ENCODE assay signal across 8 cellular contexts in the genomic region with DNA sequence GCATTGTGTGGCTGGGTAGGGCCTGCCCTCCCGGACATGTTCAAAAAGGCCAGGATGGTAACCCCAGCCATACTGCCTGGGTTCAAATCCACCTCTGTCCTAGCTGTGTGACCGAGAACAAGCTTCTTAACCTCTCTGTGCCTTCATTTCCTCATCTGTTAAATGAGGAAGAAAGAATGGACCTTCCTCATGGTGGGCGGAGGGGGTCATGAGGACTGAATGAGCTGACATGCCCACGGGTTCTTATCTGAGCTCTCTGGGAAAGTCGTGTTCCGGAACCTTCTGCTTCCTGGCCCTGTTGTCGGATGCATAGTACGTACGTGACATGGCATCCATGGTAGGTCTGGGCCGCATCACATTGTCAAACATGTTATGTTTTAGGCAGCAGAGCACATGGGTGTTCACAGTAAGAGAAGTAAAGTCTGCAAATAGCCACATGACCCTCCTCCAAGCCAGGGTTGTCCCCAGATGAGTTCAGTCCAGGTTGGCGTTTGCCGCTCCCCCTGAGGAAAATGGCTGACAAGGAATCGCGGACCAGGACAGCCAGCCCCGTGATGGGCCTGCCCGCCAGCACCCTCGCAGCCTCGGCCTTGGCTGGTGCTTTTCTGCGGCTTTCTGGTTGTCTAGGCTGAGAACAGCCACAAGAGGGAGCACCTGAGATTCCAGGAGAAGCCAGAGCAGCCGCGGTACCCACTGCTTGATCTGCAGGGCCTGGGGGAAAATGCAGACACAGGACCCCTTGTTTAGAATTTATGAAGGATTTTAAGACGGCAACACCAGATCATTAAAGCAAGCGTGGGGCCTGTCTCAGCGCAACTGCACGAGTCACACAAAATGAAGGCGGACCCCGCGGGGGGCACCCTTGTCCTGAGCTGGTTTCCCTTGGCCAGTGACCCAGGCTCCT. TPM values are rescaled to one million over a fixed set of nuclear protein-coding genes. Genes with fewer than 3 reads are reported as not detected.
A peak's percentile ranks its signal among the peaks of the same experiment; 100 is the strongest.
DNase-seq lines count a peak whose midpoint lies in the region; ATAC-seq and TF ChIP-seq lines count a peak whose summit lies in the region.

No MANE protein-coding gene starts in this region.

- no peak overlapping the region for H3K9ac ChIP-seq in neural progenitor cell

- no peak overlapping the region for H3K4me3 Mint-ChIP-seq in activated T-helper 17 cell treated with anti-CD3 and anti-CD28 coated beads, Interleukin-2, amount 50 U/mL, for 72 hours
- H3K4me3 Mint-ChIP-seq in neural progenitor cell: no peak overlapping the region
- no peak overlapping the region for H3K4me3 Mint-ChIP-seq in stimulated activated naive CD8-positive, alpha-beta T cell treated with anti-CD3 and anti-CD28 coated beads, Interleukin-15, amount 100 ng/mL, for 72 hours

- DNase-seq in DMS 273 treated with DMSO at 0.1 percent for 48 hours (lab: John Stamatoyannopoulos, UW) (peak; percentile 72), LHCN-M2 (ENCODE audit: low read depth) (peak; percentile 80), RPMI8226 (peak; percentile 76), fibroblast of the aortic adventitia (ENCODE audit: low read depth) (peak; percentile 84), neural progenitor cell (ENCODE audit: low spot score) (peak; percentile 93)
- peak; percentile 75 to 79 for DNase-seq in stimulated activated naive CD8-positive, alpha-beta T cell treated with anti-CD3 and anti-CD28 coated beads, Interleukin-15, amount 100 ng/mL, for 72 hours

- peaks cover 16% of the 10 kb centered on the region for H3K27me3 ChIP-seq in neural progenitor cell

- no peak overlapping the region for H2AFZ ChIP-seq in neural progenitor cell (replicated peaks)

- H3K36me3 Mint-ChIP-seq in activated T-helper 17 cell treated with anti-CD3 and anti-CD28 coated beads, Interleukin-2, amount 50 U/mL, for 72 hours (ENCODE audit: low read depth): no peaks in the 10 kb centered on the region
- H3K36me3 Mint-ChIP-seq in neural progenitor cell: no peaks in the 10 kb centered on the region

- H3K27ac ChIP-seq in neural progenitor cell: no peak overlapping the region

- H3K27ac Mint-ChIP-seq in activated T-helper 17 cell treated with anti-CD3 and anti-CD28 coated beads, Interleukin-2, amount 50 U/mL, for 72 hours: no peak overlapping the region
- H3K27ac Mint-ChIP-seq in neural progenitor cell: peak overlapping the region; percentile 73
- H3K27ac Mint-ChIP-seq in stimulated activated naive CD8-positive, alpha-beta T cell treated with anti-CD3 and anti-CD28 coated beads, Interleukin-15, amount 100 ng/mL, for 72 hours: no peak overlapping the region

- peak; percentile 89 for ATAC-seq in activated T-helper 17 cell treated with anti-CD3 and anti-CD28 coated beads, Interleukin-2, amount 50 U/mL, for 72 hours (replicated peaks)
- peak; percentile 85 for ATAC-seq in stimulated activated naive CD8-positive, alpha-beta T cell treated with anti-CD3 and anti-CD28 coated beads, Interleukin-15, amount 100 ng/mL, for 72 hours
- ATAC-seq in HG03565 (IDR thresholded peaks at IDR 0.05; ENCODE audit: unreplicated experiment): no peak

- peak overlapping the region; percentile 33 for H3K4me2 ChIP-seq in neural progenitor cell

- H3K9me3 Mint-ChIP-seq in activated T-helper 17 cell treated with anti-CD3 and anti-CD28 coated beads, Interleukin-2, amount 50 U/mL, for 72 hours: no peaks in the 10 kb centered on the region
- no peaks in the 10 kb centered on the region for H3K9me3 Mint-ChIP-seq in neural progenitor cell
- peaks cover 0 to under 1% of the 10 kb centered on the region in 2 donors for H3K9me3 Mint-ChIP-seq in stimulated activated naive CD8-positive, alpha-beta T cell treated with anti-CD3 and anti-CD28 coated beads, Interleukin-15, amount 100 ng/mL, for 72 hours

- TF ChIP-seq CTCF in fibroblast of the aortic adventitia (IDR thresholded peaks at IDR 0.05; ENCODE audit: insufficient read depth, low read length): peak; percentile 90
- peak; percentile 84 for TF ChIP-seq CTCF in neural progenitor cell (IDR thresholded peaks at IDR 0.05)

- H3K36me3 ChIP-seq in neural progenitor cell: no peaks in the 10 kb centered on the region

- H4K20me1 ChIP-seq in neural progenitor cell (ENCODE audit: low read depth): no peaks in the 10 kb centered on the region

- peaks cover 6% of the 10 kb centered on the region for H3K4me1 Mint-ChIP-seq in activated T-helper 17 cell treated with anti-CD3 and anti-CD28 coated beads, Interleukin-2, amount 50 U/mL, for 72 hours
- peaks cover 33% of the 10 kb centered on the region for H3K4me1 Mint-ChIP-seq in neural progenitor cell
- peaks cover 10% of the 10 kb centered on the region for H3K4me1 Mint-ChIP-seq in stimulated activated naive CD8-positive, alpha-beta T cell treated with anti-CD3 and anti-CD28 coated beads, Interleukin-15, amount 100 ng/mL, for 72 hours

- H3K4me1 ChIP-seq in neural progenitor cell: peaks cover 25% of the 10 kb centered on the region

- H3K27me3 Mint-ChIP-seq in activated T-helper 17 cell treated with anti-CD3 and anti-CD28 coated beads, Interleukin-2, amount 50 U/mL, for 72 hours: no peaks in the 10 kb centered on the region
- peaks cover 4% of the 10 kb centered on the region for H3K27me3 Mint-ChIP-seq in neural progenitor cell (ENCODE audit: insufficient read depth, low read depth)
- H3K27me3 Mint-ChIP-seq in stimulated activated naive CD8-positive, alpha-beta T cell treated with anti-CD3 and anti-CD28 coated beads, Interleukin-15, amount 100 ng/mL, for 72 hours: no peaks in the 10 kb centered on the region

- H3K4me3 ChIP-seq in fibroblast of the aortic adventitia (ENCODE audit: low read depth, low read length) (no peak overlapping the region), neural progenitor cell (no peak overlapping the region)

- no peaks in the 10 kb centered on the region for H3K9me3 ChIP-seq in neural progenitor cell (ENCODE audit: low read depth)

- H3F3A ChIP-seq in neural progenitor cell (ENCODE audit: low read depth): peaks cover 9% of the 10 kb centered on the region

- H3K79me2 ChIP-seq in neural progenitor cell (ENCODE audit: low read depth): no peaks in the 10 kb centered on the region

RNA-seq across cellular contexts. Expression of a gene that starts 2.4 kb away (rescaled TPM):
- total RNA-seq in LHCN-M2 (2014; rRNA removed) (not detected in 2 replicates), fibroblast of the aortic adventitia (ENCODE audit: low replicate concordance) (0.09 TPM in 1 of 2 replicates, not detected in the other), neural progenitor cell (ENCODE audit: low replicate concordance) (0.87 TPM in 1 of 2 replicates, not detected in the other)
- 0.04 TPM for polyA plus RNA-seq in LHCN-M2 (2012)
- total RNA-seq in activated T-helper 17 cell treated with anti-CD3 and anti-CD28 coated beads, Interleukin-2, amount 50 U/mL, for 72 hours: 1 to 10 TPM in 1 of 2 donors, under 1 TPM in 1; 0.65 to 2.9 TPM

RNA-seq across cellular contexts. Expression of a gene that starts 20.6 kb away (rescaled TPM):
- total RNA-seq in LHCN-M2 (2014; rRNA removed) (not detected in 2 replicates), fibroblast of the aortic adventitia (ENCODE audit: low replicate concordance) (not detected in 2 replicates), neural progenitor cell (ENCODE audit: low replicate concordance) (0.09 and 1.7 TPM in 2 replicates)
- 0.51 TPM for polyA plus RNA-seq in LHCN-M2 (2012)
- total RNA-seq in activated T-helper 17 cell treated with anti-CD3 and anti-CD28 coated beads, Interleukin-2, amount 50 U/mL, for 72 hours: not detected

RNA-seq across cellular contexts. Expression of a gene that starts 29.2 kb away (rescaled TPM):
- total RNA-seq in LHCN-M2 (2014; rRNA removed) (0.83 and 2.4 TPM in 2 replicates), fibroblast of the aortic adventitia (ENCODE audit: low replicate concordance) (2.3 and 14.5 TPM in 2 replicates), neural progenitor cell (ENCODE audit: low replicate concordance) (12.6 and 49.8 TPM in 2 replicates)
- polyA plus RNA-seq in LHCN-M2 (2012): 9.6 TPM
- 10 to 100 TPM in 1 of 2 donors, 1 to 10 TPM in 1; 6.1 to 16.4 TPM for total RNA-seq in activated T-helper 17 cell treated with anti-CD3 and anti-CD28 coated beads, Interleukin-2, amount 50 U/mL, for 72 hours

RNA-seq across cellular contexts. Expression of a gene that starts 38.0 kb away (rescaled TPM):
- 2.9 and 4.8 TPM in 2 replicates for total RNA-seq in LHCN-M2 (2014; rRNA removed)
- polyA plus RNA-seq in LHCN-M2 (2012): 4.2 TPM
- total RNA-seq in activated T-helper 17 cell treated with anti-CD3 and anti-CD28 coated beads, Interleukin-2, amount 50 U/mL, for 72 hours: 1 to 10 TPM; 5.3 to 9.3 TPM
- 20.9 and 48.8 TPM in 2 replicates for total RNA-seq in fibroblast of the aortic adventitia (ENCODE audit: low replicate concordance)
- total RNA-seq in neural progenitor cell (ENCODE audit: low replicate concordance): 7.4 and 10.3 TPM in 2 replicates

RNA-seq across cellular contexts. Expression of a gene that starts 44.4 kb away (rescaled TPM):
- 2.4 and 3.5 TPM in 2 replicates for total RNA-seq in LHCN-M2 (2014; rRNA removed)
- polyA plus RNA-seq in LHCN-M2 (2012): 3.1 TPM
- 1 to 10 TPM; 1.1 to 1.7 TPM for total RNA-seq in activated T-helper 17 cell treated with anti-CD3 and anti-CD28 coated beads, Interleukin-2, amount 50 U/mL, for 72 hours
- 2.5 and 8.0 TPM in 2 replicates for total RNA-seq in fibroblast of the aortic adventitia (ENCODE audit: low replicate concordance)
- total RNA-seq in neural progenitor cell (ENCODE audit: low replicate concordance): 1.2 and 1.4 TPM in 2 replicates
